8 cellular contexts compared by ENCODE assay signal in genomic region chr11:31509412-31510345, GRCh38. TPM values are rescaled to one million over a fixed set of nuclear protein-coding genes. Genes with fewer than 3 reads are reported as not detected.
DNase-seq lines count a peak whose midpoint lies in the region; ATAC-seq and TF ChIP-seq lines count a peak whose summit lies in the region.

Gene ELP4 (plus strand): TSS chr11:31509767. CDS start chr11:31509785, 18 bp downstream.
Gene IMMP1L (minus strand): TSS chr11:31509622. CDS start chr11:31463276, 46,346 bp downstream.

- no peaks in the 10 kb centered on the region for H3K9me3 Mint-ChIP-seq in activated T-helper 2 cell treated with anti-CD3 and anti-CD28 coated beads, Interferon-gamma antibody, Interleukin-2, Interleukin-4, amounts not matched to agents 10 μg/mL and 5 μg/mL and 100 μg/mL, durations not matched to agents 14 hours and 24 hours and 36 hours
- H3K9me3 Mint-ChIP-seq in nephron, result no peaks in the 10 kb centered on the region
- no peaks in the 10 kb centered on the region for H3K9me3 Mint-ChIP-seq in stimulated activated naive CD8-positive, alpha-beta T cell treated with anti-CD3 and anti-CD28 coated beads, Interleukin-15, Interleukin-2, amounts not matched to agents 100 ng/mL and 50 ng/mL, for 24 hours

- intact Hi-C loops in activated T-helper 2 cell treated with anti-CD3 and anti-CD28 coated beads, Interferon-gamma antibody, Interleukin-2, Interleukin-4, amounts not matched to agents 10 μg/mL and 5 μg/mL and 100 μg/mL, durations not matched to agents 14 hours and 24 hours and 36 hours (cut with micrococcal nuclease), result loop anchor here (2.0 to 10.0 kb wide), 2 partner anchors 141 to 1075 kb away; partner anchors contain the start of genes DCDC1, DNAJC24 and EIF3M

- peak within 1 kb of the TSS; percentile 84 for H3K27ac Mint-ChIP-seq in activated T-helper 2 cell treated with anti-CD3 and anti-CD28 coated beads, Interferon-gamma antibody, Interleukin-2, Interleukin-4, amounts not matched to agents 10 μg/mL and 5 μg/mL and 100 μg/mL, durations not matched to agents 14 hours and 24 hours and 36 hours
- H3K27ac Mint-ChIP-seq in nephron, result peak within 1 kb of the TSS; percentile 95 to 99 (median 99)
- peak within 1 kb of the TSS; percentile 94 for H3K27ac Mint-ChIP-seq in stimulated activated naive CD8-positive, alpha-beta T cell treated with anti-CD3 and anti-CD28 coated beads, Interleukin-15, Interleukin-2, amounts not matched to agents 100 ng/mL and 50 ng/mL, for 24 hours

- H3K27ac ChIP-seq in RWPE2 (ENCODE audit: poor library complexity, severe bottlenecking), result peak within 1 kb of the TSS; percentile 15

- peak; percentile 96 for DNase-seq in EH (ENCODE audit: low read depth)
- peak; percentile 97 for DNase-seq in H4 (ENCODE audit: low spot score)
- DNase-seq in LoVo (ENCODE audit: low spot score), result peak; percentile 97
- peak; percentile 95 for DNase-seq in RWPE2 (ENCODE audit: low spot score)
- peak; percentile 93 for DNase-seq in activated T-helper 2 cell treated with anti-CD3 and anti-CD28 coated beads, Interferon-gamma antibody, Interleukin-2, Interleukin-4, amounts not matched to agents 10 μg/mL and 5 μg/mL and 100 μg/mL, durations not matched to agents 14 hours and 24 hours and 36 hours (ENCODE audit: low spot score)
- DNase-seq in fibroblast of pulmonary artery (ENCODE audit: low read depth), result peak; percentile 97

- no peaks in the 10 kb centered on the region for H3K27me3 ChIP-seq in RWPE2 (ENCODE audit: insufficient read depth, poor library complexity, severe bottlenecking)

- peaks cover 3% of the 10 kb centered on the region for H3K36me3 Mint-ChIP-seq in activated T-helper 2 cell treated with anti-CD3 and anti-CD28 coated beads, Interferon-gamma antibody, Interleukin-2, Interleukin-4, amounts not matched to agents 10 μg/mL and 5 μg/mL and 100 μg/mL, durations not matched to agents 14 hours and 24 hours and 36 hours (ENCODE audit: low read depth)
- H3K36me3 Mint-ChIP-seq in nephron (ENCODE audit: low read depth), result peaks cover 14% of the 10 kb centered on the region
- H3K36me3 Mint-ChIP-seq in stimulated activated naive CD8-positive, alpha-beta T cell treated with anti-CD3 and anti-CD28 coated beads, Interleukin-15, Interleukin-2, amounts not matched to agents 100 ng/mL and 50 ng/mL, for 24 hours (ENCODE audit: low read depth), result peaks cover 13% of the 10 kb centered on the region

- no peaks in the 10 kb centered on the region for H3K9me3 ChIP-seq in RWPE2 (ENCODE audit: severe bottlenecking)

- ATAC-seq in RWPE2 (ENCODE audit: low read depth), result peak; percentile 99

- H3K4me1 Mint-ChIP-seq in activated T-helper 2 cell treated with anti-CD3 and anti-CD28 coated beads, Interferon-gamma antibody, Interleukin-2, Interleukin-4, amounts not matched to agents 10 μg/mL and 5 μg/mL and 100 μg/mL, durations not matched to agents 14 hours and 24 hours and 36 hours (ENCODE audit: low read depth), result peaks cover 24% of the 10 kb centered on the region
- H3K4me1 Mint-ChIP-seq in nephron, result peaks cover 30% of the 10 kb centered on the region
- H3K4me1 Mint-ChIP-seq in stimulated activated naive CD8-positive, alpha-beta T cell treated with anti-CD3 and anti-CD28 coated beads, Interleukin-15, Interleukin-2, amounts not matched to agents 100 ng/mL and 50 ng/mL, for 24 hours (ENCODE audit: low read depth), result peaks cover 39% of the 10 kb centered on the region

- peaks cover 22% of the 10 kb centered on the region for H3K4me1 ChIP-seq in RWPE2 (ENCODE audit: insufficient read depth, poor library complexity, severe bottlenecking)

- no peak for TF ChIP-seq CTCF in RWPE2 (IDR thresholded peaks at IDR 0.05; ENCODE audit: poor library complexity, severe bottlenecking)
- TF ChIP-seq CTCF in fibroblast of pulmonary artery (IDR thresholded peaks at IDR 0.05; ENCODE audit: low read length, missing control alignments), result no peak
- no peak for TF ChIP-seq CTCF in nephron (IDR thresholded peaks at IDR 0.05; ENCODE audit: unreplicated experiment in 3 of 3)

- H3K4me3 ChIP-seq in RWPE2 (ENCODE audit: severe bottlenecking) (peak within 1 kb of the TSS; percentile 80), fibroblast of pulmonary artery (replicated peaks; ENCODE audit: low read depth, low read length) (peak within 1 kb of the TSS; percentile 98)

- peak within 1 kb of the TSS; percentile 91 for H3K4me3 Mint-ChIP-seq in activated T-helper 2 cell treated with anti-CD3 and anti-CD28 coated beads, Interferon-gamma antibody, Interleukin-2, Interleukin-4, amounts not matched to agents 10 μg/mL and 5 μg/mL and 100 μg/mL, durations not matched to agents 14 hours and 24 hours and 36 hours (ENCODE audit: low read depth)
- H3K4me3 Mint-ChIP-seq in nephron, result peak within 1 kb of the TSS; percentile 92 to 98 (median 97)
- peak within 1 kb of the TSS; percentile 99 for H3K4me3 Mint-ChIP-seq in stimulated activated naive CD8-positive, alpha-beta T cell treated with anti-CD3 and anti-CD28 coated beads, Interleukin-15, Interleukin-2, amounts not matched to agents 100 ng/mL and 50 ng/mL, for 24 hours

- H3K36me3 ChIP-seq in RWPE2 (ENCODE audit: low read depth), result peaks cover 8% of the 10 kb centered on the region

- no peaks in the 10 kb centered on the region for H3K27me3 Mint-ChIP-seq in activated T-helper 2 cell treated with anti-CD3 and anti-CD28 coated beads, Interferon-gamma antibody, Interleukin-2, Interleukin-4, amounts not matched to agents 10 μg/mL and 5 μg/mL and 100 μg/mL, durations not matched to agents 14 hours and 24 hours and 36 hours (ENCODE audit: low read depth)
- H3K27me3 Mint-ChIP-seq in nephron (ENCODE audit: low read depth), result no peaks in the 10 kb centered on the region
- no peaks in the 10 kb centered on the region for H3K27me3 Mint-ChIP-seq in stimulated activated naive CD8-positive, alpha-beta T cell treated with anti-CD3 and anti-CD28 coated beads, Interleukin-15, Interleukin-2, amounts not matched to agents 100 ng/mL and 50 ng/mL, for 24 hours

RNA-seq across cellular contexts. Expression of gene ELP4, which starts in this region (rescaled TPM):
- total RNA-seq in H4 (2014; rRNA removed; shearing (Covaris generic)), result 40.6 and 52.8 TPM in 2 replicates
- total RNA-seq in activated T-helper 2 cell treated with anti-CD3 and anti-CD28 coated beads, Interferon-gamma antibody, Interleukin-2, Interleukin-4, amounts not matched to agents 10 μg/mL and 5 μg/mL and 100 μg/mL, durations not matched to agents 14 hours and 24 hours and 36 hours, result 18.6 and 19.1 TPM in 2 replicates

RNA-seq across cellular contexts. Expression of gene IMMP1L, which starts in this region (rescaled TPM):
- 44.4 and 101 TPM in 2 replicates for total RNA-seq in H4 (2014; rRNA removed; shearing (Covaris generic))
- 20.8 and 25.5 TPM in 2 replicates for total RNA-seq in activated T-helper 2 cell treated with anti-CD3 and anti-CD28 coated beads, Interferon-gamma antibody, Interleukin-2, Interleukin-4, amounts not matched to agents 10 μg/mL and 5 μg/mL and 100 μg/mL, durations not matched to agents 14 hours and 24 hours and 36 hours

Comparison
In these comparisons a context has a peak if more than half of its experiments do, and no peak if none do; other contexts are left out.
1. Peak in every context shown above with its lines: DNase-seq, ATAC-seq, H3K4me3 ChIP-seq and H3K27ac ChIP-seq.